ENCODE assay signal across 9 cellular contexts in the genomic region with DNA sequence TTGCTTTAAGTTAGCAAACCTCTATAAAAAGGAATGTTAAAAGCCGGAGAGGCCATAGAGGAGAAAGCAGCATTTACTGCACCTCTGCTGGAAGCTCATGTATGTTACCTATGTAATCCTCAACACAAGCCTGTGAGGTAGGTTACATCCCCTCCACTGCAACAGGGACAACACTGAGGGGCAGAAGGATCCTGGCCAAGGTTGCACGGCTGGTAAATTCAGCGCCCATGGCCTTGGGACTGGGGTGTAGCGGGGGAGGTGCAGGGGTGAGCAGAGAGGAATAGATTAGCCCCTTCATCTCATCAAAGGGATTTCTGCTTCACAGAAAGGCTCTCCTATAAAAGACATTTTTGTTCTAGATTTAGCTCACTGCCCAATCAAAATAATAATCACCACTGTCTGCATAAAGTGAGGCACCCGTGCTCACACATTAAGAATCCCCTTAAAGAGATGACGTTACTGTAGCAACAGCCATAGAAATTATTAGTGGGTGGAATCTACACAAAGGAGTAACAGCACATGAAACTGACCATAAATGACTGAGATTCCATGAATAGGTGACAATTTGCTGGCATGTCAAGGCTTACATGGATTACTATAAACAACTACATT. TPM values are rescaled to one million over a fixed set of nuclear protein-coding genes. Genes with fewer than 3 reads are reported as not detected.
DNase-seq lines count a peak whose midpoint lies in the region; ATAC-seq and TF ChIP-seq lines count a peak whose summit lies in the region.
"Had no signal": no experiment of that assay in that cellular context is flagged by ENCODE, and none has a peak within 500 bp of the region (broad histone marks: within the 10 kb centered on the region; RNA-seq: fewer than 3 reads in every experiment).

No MANE protein-coding gene starts in this region.

- no peak for ATAC-seq in left lung
- ATAC-seq in thoracic aorta (ENCODE audit: insufficient number of reproducible peaks, low FRiP score, low read depth), result no peak
- no peak for ATAC-seq in HG03039 (IDR thresholded peaks at IDR 0.05; ENCODE audit: unreplicated experiment)
- no peak for ATAC-seq in HG03097 (IDR thresholded peaks at IDR 0.05; ENCODE audit: low FRiP score, unreplicated experiment)

- H3K9me3 Mint-ChIP-seq in activated T-cell treated with anti-CD3 and anti-CD28 coated beads, Interleukin-2, amount 50 U/mL, for 24 hours, result no peaks in the 10 kb centered on the region

- peak overlapping the region; percentile 85 for H3K27ac Mint-ChIP-seq in activated T-cell treated with anti-CD3 and anti-CD28 coated beads, Interleukin-2, amount 50 U/mL, for 24 hours

- H3K36me3 ChIP-seq in adrenal gland (replicated peaks in 1 of 2), result no peaks in the 10 kb centered on the region
- no peaks in the 10 kb centered on the region for H3K36me3 ChIP-seq in left lung
- H3K36me3 ChIP-seq in thoracic aorta, result no peaks in the 10 kb centered on the region

- H3K4me3 ChIP-seq in adrenal gland, result peak overlapping the region in 1 of 4 donors; percentile 55
- H3K4me3 ChIP-seq in left lung, result peak overlapping the region; percentile 33 to 48
- peak overlapping the region; percentile 80 for H3K4me3 ChIP-seq in thoracic aorta

- H3K27ac ChIP-seq in adrenal gland, result peak overlapping the region in 4 of 5 donors; percentile 3 to 84 (median 70)
- H3K27ac ChIP-seq in left lung, result peak overlapping the region in 1 of 2 donors; percentile 13
- H3K27ac ChIP-seq in thoracic aorta, result no peak overlapping the region

- H3K27me3 ChIP-seq in adrenal gland (no peaks in the 10 kb centered on the region), left lung (peaks cover 0 to 8% of the 10 kb centered on the region in 2 donors), thoracic aorta (replicated peaks; ENCODE audit: insufficient read depth) (no peaks in the 10 kb centered on the region)

- WGBS in adrenal gland, 4 donors, result 29 to 38% (median 35%) methylated on average over 6 of the region's 6 CpGs

- no peak for TF ChIP-seq CTCF in adrenal gland (IDR thresholded peaks at IDR 0.05)
- TF ChIP-seq CTCF in left lung (IDR thresholded peaks at IDR 0.05), result no peak
- TF ChIP-seq CTCF in thoracic aorta (IDR thresholded peaks at IDR 0.05), result no peak

- peaks cover 69% of the 10 kb centered on the region for H3K4me1 Mint-ChIP-seq in activated T-cell treated with anti-CD3 and anti-CD28 coated beads, Interleukin-2, amount 50 U/mL, for 24 hours (ENCODE audit: low read depth)

- intact Hi-C loops in adrenal gland (cut with DNase I), result loop anchor here (5.0 to 10.0 kb wide), 2 partner anchors 75 to 77 kb away; no protein-coding TSS in a partner anchor
- intact Hi-C loops in left lung (cut with DNase I), result no loop called here

- DNase-seq in activated T-cell treated with anti-CD3 and anti-CD28 coated beads, Interleukin-2, amount 50 U/mL, for 24 hours, result no peak
- DNase-seq in activated T-cell treated with anti-CD3 and anti-CD28 coated beads for 4 hours (no peak), adrenal gland (peak in 2 of 7 donors; percentile 25 to 49), left lung (no peak), thoracic aorta (ENCODE audit: low spot score) (no peak), putamen (ENCODE audit: low spot score) (no peak)
- DNase-seq: NCI-H1436 treated with DMSO at 0.1 percent for 48 hours had no signal

- H3K9me3 ChIP-seq in adrenal gland (replicated peaks in 1 of 3) (no peaks in the 10 kb centered on the region), left lung (no peaks in the 10 kb centered on the region), thoracic aorta (no peaks in the 10 kb centered on the region)

- H3K27me3 Mint-ChIP-seq in activated T-cell treated with anti-CD3 and anti-CD28 coated beads, Interleukin-2, amount 50 U/mL, for 24 hours, result peaks cover 2% of the 10 kb centered on the region

- peaks cover 49 to 68% of the 10 kb centered on the region in 2 donors for H3K4me1 ChIP-seq in adrenal gland (replicated peaks in 1 of 2)
- peaks cover 17 to 76% of the 10 kb centered on the region in 2 donors for H3K4me1 ChIP-seq in left lung
- H3K4me1 ChIP-seq in thoracic aorta (ENCODE audit: control insufficient read depth in 1 of 2, low read depth in 2 of 2), result peaks cover 55 to 74% of the 10 kb centered on the region in 2 donors

- no peak for TF ChIP-seq POLR2A in adrenal gland (IDR thresholded peaks at IDR 0.05)

- H3K36me3 Mint-ChIP-seq in activated T-cell treated with anti-CD3 and anti-CD28 coated beads, Interleukin-2, amount 50 U/mL, for 24 hours (ENCODE audit: low read depth), result peaks cover 20% of the 10 kb centered on the region

- peak overlapping the region; percentile 78 for H3K4me3 Mint-ChIP-seq in activated T-cell treated with anti-CD3 and anti-CD28 coated beads, Interleukin-2, amount 50 U/mL, for 24 hours

RNA-seq across cellular contexts. Expression of gene ZCCHC14, which starts 3.3 kb away (rescaled TPM):
- 10 to 100 TPM; 17.9 to 49.8 (median 35.2) TPM for total RNA-seq in adrenal gland
- 10 to 100 TPM; 10.6 to 26.3 (median 20.2) TPM for polyA plus RNA-seq in adrenal gland
- total RNA-seq in left lung, result 10 to 100 TPM; 23.4 to 24.1 TPM
- 10 to 100 TPM; 33.0 to 45.6 TPM for total RNA-seq in thoracic aorta

Comparison
In these comparisons a context has a peak if more than half of its experiments do, and no peak if none do; other contexts are left out.
1. H3K27ac ChIP-seq: peak in adrenal gland (4 of 5); none in thoracic aorta (0 of 2).
2. intact Hi-C loops: an anchor here in adrenal gland (5.0 to 10.0 kb wide); none called in left lung.